8 cellular contexts compared by ENCODE assay signal in genomic region chr3:15268033-15268631, GRCh38.
DNase-seq lines count a peak whose midpoint lies in the region; FAIRE-seq and TF ChIP-seq lines count a peak whose summit lies in the region.

No MANE protein-coding gene starts in this region.

- no peaks in the 10 kb centered on the region for H3K9me3 ChIP-seq in Loucy (ENCODE audit: insufficient read depth, low read depth, low read length)

- H4K20me1 ChIP-seq in Loucy (ENCODE audit: insufficient read depth, low read length, poor library complexity, severe bottlenecking) = no peaks in the 10 kb centered on the region

- H3K4me3 ChIP-seq in Loucy (ENCODE audit: low read length, poor library complexity, severe bottlenecking) (no peak overlapping the region), fibroblast of villous mesenchyme (ENCODE audit: low read depth, low read length) (no peak overlapping the region)

- H2AFZ ChIP-seq in Loucy (ENCODE audit: low read length) = no peak overlapping the region

- no peaks in the 10 kb centered on the region for H3K27me3 ChIP-seq in Loucy (ENCODE audit: insufficient read depth, low read length, poor library complexity, severe bottlenecking)

- peak; percentile 86 for FAIRE-seq in GM19239 (lab: Jason Lieb, UNC)

- peak; percentile 56 for DNase-seq in AG09319 (ENCODE audit: extremely low read depth, low read depth)
- DNase-seq in GM19239 (ENCODE audit: insufficient read length, low spot score) = peak; percentile 73
- DNase-seq in SIG-M5 (lab: John Stamatoyannopoulos, UW) = peak; percentile 3
- peak; percentile 76 for DNase-seq in activated T-helper 9 cell treated with anti-CD3 and anti-CD28 coated beads, Interleukin-2, amount 50 U/mL, for 16 hours (ENCODE audit: low read depth)
- DNase-seq in fibroblast of villous mesenchyme (ENCODE audit: low read depth) = peak; percentile 84
- DNase-seq in non-pigmented ciliary epithelial cell (ENCODE audit: low read depth) = peak; percentile 44
- peak; percentile 77 for DNase-seq in stromal cell of bone marrow (ENCODE audit: low read depth)

- peaks cover 44% of the 10 kb centered on the region for H3K4me1 ChIP-seq in Loucy (ENCODE audit: insufficient read depth, low read length, poor library complexity, severe bottlenecking)

- TF ChIP-seq CTCF in AG09319 (IDR thresholded peaks at IDR 0.05; ENCODE audit: low read depth, low read length) = peak; percentile 98
- TF ChIP-seq CTCF in Loucy (conservative IDR thresholded peaks at IDR 0.05; ENCODE audit: low read length) = peak; percentile 98
- TF ChIP-seq CTCF in fibroblast of villous mesenchyme (IDR thresholded peaks at IDR 0.05; ENCODE audit: insufficient read depth, low read depth, low read length) = peak; percentile 98

- peaks cover 8% of the 10 kb centered on the region; the same call in 1 of the 2 replicates for H3K79me2 ChIP-seq in Loucy (ENCODE audit: insufficient read depth, low read length)

- H3K36me3 ChIP-seq in Loucy (ENCODE audit: insufficient read depth, low read length) = peaks cover 36% of the 10 kb centered on the region; the same call in 1 of the 2 replicates

- H3K9ac ChIP-seq in Loucy (ENCODE audit: low read depth, low read length, poor library complexity, severe bottlenecking) = no peak overlapping the region

- H3F3A ChIP-seq in Loucy (ENCODE audit: low read depth) = no peaks in the 10 kb centered on the region

- no peak overlapping the region for H3K4me2 ChIP-seq in Loucy (ENCODE audit: low read depth, low read length, poor library complexity, severe bottlenecking)

- no peaks in the 10 kb centered on the region for H3K9me2 ChIP-seq in Loucy (replicated peaks; ENCODE audit: low read depth, low read length)

Comparison
In these comparisons a context has a peak if more than half of its experiments do, and no peak if none do; other contexts are left out.
1. DNase-seq: peak in every context shown above with its lines; median percentile 84 in fibroblast of villous mesenchyme; 77 in stromal cell of bone marrow; 76 in activated T-helper 9 cell treated with anti-CD3 and anti-CD28 coated beads, Interleukin-2, amount 50 U/mL, for 16 hours; 73 in GM19239; 56 in AG09319; 44 in non-pigmented ciliary epithelial cell; 3 in SIG-M5.